16 cellular contexts compared by ENCODE assay signal in the genomic region with DNA sequence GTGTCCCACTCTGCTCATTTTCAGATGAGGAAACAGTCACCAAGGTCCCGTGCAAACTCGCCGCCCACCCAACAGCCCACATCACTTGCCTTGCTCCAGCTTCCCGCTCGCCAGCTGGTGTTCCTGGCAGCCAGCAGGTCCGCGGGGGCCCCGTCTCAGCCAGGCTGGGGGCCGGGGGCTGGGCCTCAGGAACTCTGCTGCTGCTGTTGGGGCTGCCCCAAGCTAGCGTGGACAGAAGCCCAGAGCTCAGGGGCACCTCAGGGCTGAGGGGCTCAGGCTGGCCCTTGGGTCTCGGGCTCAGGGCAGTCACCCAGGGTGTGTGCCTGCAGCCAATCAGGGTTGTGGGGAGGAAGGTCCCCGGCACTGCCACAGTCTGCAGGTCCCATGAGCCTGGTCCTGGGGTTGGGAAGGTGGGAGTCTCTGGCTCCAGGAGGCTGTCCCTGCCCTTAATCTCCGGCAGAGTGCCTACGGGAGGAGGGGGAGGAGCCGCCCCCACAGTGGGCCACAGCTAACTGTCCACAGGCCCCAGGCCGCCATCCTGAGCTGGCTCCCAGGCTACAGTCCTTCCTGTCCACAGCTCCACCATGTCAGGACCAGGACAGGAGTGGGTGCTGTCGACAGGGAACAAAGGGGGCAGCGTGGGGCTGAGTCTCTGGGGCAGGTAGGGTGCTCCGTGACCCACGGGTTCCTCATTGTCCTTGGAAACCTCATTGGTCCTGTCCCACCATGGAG.
DNase-seq lines count a peak whose midpoint lies in the region; ATAC-seq and TF ChIP-seq lines count a peak whose summit lies in the region.
"Had no signal": no experiment of that assay in that cellular context is flagged by ENCODE, and none has a peak within 500 bp of the region (broad histone marks: within the 10 kb centered on the region; RNA-seq: fewer than 3 reads in every experiment).

No MANE protein-coding gene starts in this region.

- H3K4me3 ChIP-seq in heart left ventricle (no peak overlapping the region), neuronal stem cell (ENCODE audit: low read length in 2 of 2) (no peak overlapping the region), upper lobe of right lung (no peak overlapping the region)
- H3K4me3 ChIP-seq: hepatocyte, PC-9 had no signal

- no peak for TF ChIP-seq POLR2A in heart left ventricle (IDR thresholded peaks at IDR 0.05)

- peak overlapping the region; percentile 85 for H3K18ac ChIP-seq in neuronal stem cell (ENCODE audit: low read length)

- peak overlapping the region; percentile 37 for H3K4ac ChIP-seq in neuronal stem cell (ENCODE audit: low read length)

- H2BK5ac ChIP-seq in neuronal stem cell (ENCODE audit: low read length), result peak overlapping the region; percentile 39

- H3K4me1 ChIP-seq in heart left ventricle (peaks cover 0 to 27% (median 13%) of the 10 kb centered on the region in 12 donors), neuronal stem cell (ENCODE audit: control insufficient read depth in 2 of 2, insufficient read depth in 1 of 2, low read depth in 1 of 2, low read length in 2 of 2) (peaks cover 0 to 3% of the 10 kb centered on the region in 2 donors), upper lobe of right lung (peaks cover 3% of the 10 kb centered on the region)

- H3K27me3 ChIP-seq in heart left ventricle (no peaks in the 10 kb centered on the region), neuronal stem cell (ENCODE audit: control insufficient read depth in 3 of 3, insufficient read depth in 3 of 3, low read depth in 1 of 3, low read length in 3 of 3) (no peaks in the 10 kb centered on the region), upper lobe of right lung (no peaks in the 10 kb centered on the region)
- H3K27me3 ChIP-seq: hepatocyte had no signal

- H2AFZ ChIP-seq in neuronal stem cell (ENCODE audit: low read length), result no peak overlapping the region
- H2AFZ ChIP-seq: hepatocyte, PC-9 had no signal

- H3K9me3 ChIP-seq in heart left ventricle (no peaks in the 10 kb centered on the region), neuronal stem cell (replicated peaks in 1 of 2; ENCODE audit: control insufficient read depth in 2 of 2, insufficient read depth in 1 of 2, low read depth in 1 of 2, low read length in 2 of 2) (no peaks in the 10 kb centered on the region), upper lobe of right lung (no peaks in the 10 kb centered on the region)

- no peak for TF ChIP-seq CTCF in heart left ventricle (IDR thresholded peaks at IDR 0.05)
- TF ChIP-seq CTCF in upper lobe of right lung (IDR thresholded peaks at IDR 0.05), result no peak

- peak overlapping the region; percentile 80 for H3K23ac ChIP-seq in neuronal stem cell (ENCODE audit: low read depth, low read length, poor library complexity)

- H4K8ac ChIP-seq in neuronal stem cell (ENCODE audit: low read depth, low read length), result no peak overlapping the region

- WGBS in heart left ventricle, 4 donors, result 67 to 82% (median 75%) methylated on average over 11 to 20 of the region's 20 CpGs
- no CpG with 5 or more reads among the region's 20 CpGs for WGBS in neuronal stem cell (ENCODE audit: extremely low coverage in 2 of 2, insufficient read length in 2 of 2, insufficient replicate concordance in 1 of 2), 2 donors

- DNase-seq in NCI-H1694 (lab: John Stamatoyannopoulos, UW) (peak; percentile 15), NCI-H1694 treated with DMSO at 0.1 percent for 48 hours (lab: John Stamatoyannopoulos, UW) (no peak), heart left ventricle (peak; percentile 55 to 79 (median 79)), neuronal stem cell (ENCODE audit: low spot score) (no peak), upper lobe of right lung (peak; percentile 73)
- DNase-seq: 8988T; activated CD4-positive, alpha-beta memory T cell treated with anti-CD3 and anti-CD28 coated beads for 36 hours; CD4-positive, CD25-positive, alpha-beta regulatory T cell; naive B cell; NCI-H187 treated with DMSO at 0.1 percent for 48 hours; NCI-H526; PC-9 had no signal

- ATAC-seq in heart left ventricle, result peak; percentile 16 to 68 (median 26)
- peak; percentile 19 for ATAC-seq in upper lobe of right lung
- ATAC-seq in HG02623 (IDR thresholded peaks at IDR 0.05; ENCODE audit: unreplicated experiment), result no peak
- ATAC-seq in GM21619 (IDR thresholded peaks at IDR 0.05; ENCODE audit: unreplicated experiment), result no peak
- ATAC-seq in GM21528 (IDR thresholded peaks at IDR 0.05; ENCODE audit: low FRiP score, unreplicated experiment), result no peak

- H4K91ac ChIP-seq in neuronal stem cell (ENCODE audit: low read depth, low read length, poor library complexity), result no peak overlapping the region

- intact Hi-C loops in heart left ventricle (cut with DNase I) (no loop called here), upper lobe of right lung (cut with DNase I) (no loop called here)

- H3K4me2 ChIP-seq in neuronal stem cell (ENCODE audit: insufficient read depth, low read length, poor library complexity, severe bottlenecking), result no peak overlapping the region
- H3K4me2 ChIP-seq: hepatocyte, PC-9 had no signal

- H2BK12ac ChIP-seq in neuronal stem cell (ENCODE audit: low read length), result peak overlapping the region; percentile 41

- no peak overlapping the region for H2BK15ac ChIP-seq in neuronal stem cell (ENCODE audit: low read length)

- peak overlapping the region in 11 of 12 donors; percentile 47 to 76 (median 64) for H3K27ac ChIP-seq in heart left ventricle
- H3K27ac ChIP-seq in neuronal stem cell (replicated peaks; ENCODE audit: low read length), result no peak overlapping the region
- peak overlapping the region; percentile 77 for H3K27ac ChIP-seq in upper lobe of right lung
- H3K27ac ChIP-seq: hepatocyte, PC-9 had no signal

- H3K9ac ChIP-seq in neuronal stem cell (ENCODE audit: low read depth, low read length, poor library complexity), result peak overlapping the region; percentile 77

- peak overlapping the region; percentile 92 for H2AK5ac ChIP-seq in neuronal stem cell (ENCODE audit: low read depth, low read length)

- no peak overlapping the region for H3K14ac ChIP-seq in neuronal stem cell (ENCODE audit: low read length)

- no peak overlapping the region for H2BK120ac ChIP-seq in neuronal stem cell (ENCODE audit: low read depth, low read length)

- peaks cover 0 to 13% (median 8%) of the 10 kb centered on the region in 9 donors for H3K36me3 ChIP-seq in heart left ventricle
- peaks cover 2 to 10% of the 10 kb centered on the region in 2 donors for H3K36me3 ChIP-seq in neuronal stem cell (replicated peaks in 1 of 2; ENCODE audit: control insufficient read depth in 2 of 2, insufficient read depth in 2 of 2, low read length in 2 of 2)
- H3K36me3 ChIP-seq in upper lobe of right lung, result peaks cover 11% of the 10 kb centered on the region

- H3K79me1 ChIP-seq in neuronal stem cell (ENCODE audit: low read depth, low read length), result peaks cover 5% of the 10 kb centered on the region

Comparison
In these comparisons a context has a peak if more than half of its experiments do, and no peak if none do; other contexts are left out.
1. DNase-seq: peak in NCI-H1694 (single experiment), heart left ventricle (5 of 5) and upper lobe of right lung (single experiment); none in NCI-H1694 treated with DMSO at 0.1 percent for 48 hours (single experiment) and neuronal stem cell (single experiment).
2. ATAC-seq: peak in heart left ventricle (4 of 4) and upper lobe of right lung (single experiment); none in HG02623 (single experiment), GM21619 (single experiment) and GM21528 (single experiment).